In the genomic region with DNA sequence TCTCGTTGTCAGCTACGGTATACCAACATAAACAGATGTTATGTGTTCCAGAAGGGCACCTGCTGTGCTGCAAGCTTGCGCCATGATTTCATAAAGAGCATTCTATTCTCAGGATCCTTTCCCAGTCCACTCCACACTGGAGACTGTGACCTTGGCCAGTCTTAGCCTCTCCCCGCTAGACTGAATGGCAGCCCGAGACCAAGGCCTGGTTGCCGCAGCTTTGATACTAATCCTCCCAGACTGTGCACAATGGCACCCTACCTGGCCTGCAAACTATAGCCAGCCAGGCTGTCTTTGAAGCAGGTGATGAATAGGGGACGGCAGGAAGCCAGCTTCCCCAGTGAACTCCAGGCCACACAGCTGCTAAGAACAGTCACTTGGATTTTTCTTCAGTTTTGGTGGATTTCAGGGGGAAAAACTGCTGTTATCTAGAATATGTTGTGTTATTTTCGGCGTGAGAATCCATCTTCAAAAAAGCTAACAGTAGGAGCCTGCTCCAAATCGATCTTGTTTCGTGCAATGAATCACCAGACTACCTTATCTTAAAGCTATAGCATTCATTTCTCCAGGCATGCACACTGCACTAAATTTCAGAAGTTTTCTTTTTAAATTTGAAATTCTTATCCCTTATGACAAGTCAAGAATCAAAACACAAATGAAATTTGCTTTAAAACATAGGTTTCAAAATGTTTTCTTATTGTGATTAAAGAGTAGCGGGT, we compare ENCODE assay signal across 2 cellular contexts.
TF ChIP-seq lines count a peak whose summit lies in the region.

No MANE protein-coding gene starts in this region.

TF ChIP-seq in A549, 52 proteins besides CTCF, POLR2A, EP300 and RAD21:
- TF ChIP-seq NPAS2 (CRISPR knock-in tag; IDR thresholded peaks at IDR 0.05; ENCODE audit: borderline replicate concordance) (no peak), ZC3H11A (IDR thresholded peaks at IDR 0.05) (no peak), MAFK (IDR thresholded peaks at IDR 0.05; ENCODE audit: partially characterized antibody) (no peak), EHMT2 (IDR thresholded peaks at IDR 0.05; ENCODE audit: low read depth) (no peak), HOXB5 (CRISPR knock-in tag; IDR thresholded peaks at IDR 0.05) (no peak), HEYL (CRISPR knock-in tag; IDR thresholded peaks at IDR 0.05) (no peak), SMC3 (IDR thresholded peaks at IDR 0.05) (no peak), HOXA7 (CRISPR knock-in tag; IDR thresholded peaks at IDR 0.05) (no peak), TFCP2L1 (CRISPR knock-in tag; IDR thresholded peaks at IDR 0.05) (no peak), E2F6 (IDR thresholded peaks at IDR 0.05; ENCODE audit: borderline replicate concordance, low read depth) (no peak), FOXS1 (CRISPR knock-in tag; IDR thresholded peaks at IDR 0.05) (no peak)
- TF ChIP-seq, protein P1, sequence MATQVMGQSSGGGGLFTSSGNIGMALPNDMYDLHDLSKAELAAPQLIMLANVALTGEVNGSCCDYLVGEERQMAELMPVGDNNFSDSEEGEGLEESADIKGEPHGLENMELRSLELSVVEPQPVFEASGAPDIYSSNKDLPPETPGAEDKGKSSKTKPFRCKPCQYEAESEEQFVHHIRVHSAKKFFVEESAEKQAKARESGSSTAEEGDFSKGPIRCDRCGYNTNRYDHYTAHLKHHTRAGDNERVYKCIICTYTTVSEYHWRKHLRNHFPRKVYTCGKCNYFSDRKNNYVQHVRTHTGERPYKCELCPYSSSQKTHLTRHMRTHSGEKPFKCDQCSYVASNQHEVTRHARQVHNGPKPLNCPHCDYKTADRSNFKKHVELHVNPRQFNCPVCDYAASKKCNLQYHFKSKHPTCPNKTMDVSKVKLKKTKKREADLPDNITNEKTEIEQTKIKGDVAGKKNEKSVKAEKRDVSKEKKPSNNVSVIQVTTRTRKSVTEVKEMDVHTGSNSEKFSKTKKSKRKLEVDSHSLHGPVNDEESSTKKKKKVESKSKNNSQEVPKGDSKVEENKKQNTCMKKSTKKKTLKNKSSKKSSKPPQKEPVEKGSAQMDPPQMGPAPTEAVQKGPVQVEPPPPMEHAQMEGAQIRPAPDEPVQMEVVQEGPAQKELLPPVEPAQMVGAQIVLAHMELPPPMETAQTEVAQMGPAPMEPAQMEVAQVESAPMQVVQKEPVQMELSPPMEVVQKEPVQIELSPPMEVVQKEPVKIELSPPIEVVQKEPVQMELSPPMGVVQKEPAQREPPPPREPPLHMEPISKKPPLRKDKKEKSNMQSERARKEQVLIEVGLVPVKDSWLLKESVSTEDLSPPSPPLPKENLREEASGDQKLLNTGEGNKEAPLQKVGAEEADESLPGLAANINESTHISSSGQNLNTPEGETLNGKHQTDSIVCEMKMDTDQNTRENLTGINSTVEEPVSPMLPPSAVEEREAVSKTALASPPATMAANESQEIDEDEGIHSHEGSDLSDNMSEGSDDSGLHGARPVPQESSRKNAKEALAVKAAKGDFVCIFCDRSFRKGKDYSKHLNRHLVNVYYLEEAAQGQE (IDR thresholded peaks at IDR 0.05), result no peak
- TF ChIP-seq, protein P2, sequence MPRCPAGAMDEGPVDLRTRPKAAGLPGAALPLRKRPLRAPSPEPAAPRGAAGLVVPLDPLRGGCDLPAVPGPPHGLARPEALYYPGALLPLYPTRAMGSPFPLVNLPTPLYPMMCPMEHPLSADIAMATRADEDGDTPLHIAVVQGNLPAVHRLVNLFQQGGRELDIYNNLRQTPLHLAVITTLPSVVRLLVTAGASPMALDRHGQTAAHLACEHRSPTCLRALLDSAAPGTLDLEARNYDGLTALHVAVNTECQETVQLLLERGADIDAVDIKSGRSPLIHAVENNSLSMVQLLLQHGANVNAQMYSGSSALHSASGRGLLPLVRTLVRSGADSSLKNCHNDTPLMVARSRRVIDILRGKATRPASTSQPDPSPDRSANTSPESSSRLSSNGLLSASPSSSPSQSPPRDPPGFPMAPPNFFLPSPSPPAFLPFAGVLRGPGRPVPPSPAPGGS (IDR thresholded peaks at IDR 0.05), result no peak
- TF ChIP-seq, protein P3, sequence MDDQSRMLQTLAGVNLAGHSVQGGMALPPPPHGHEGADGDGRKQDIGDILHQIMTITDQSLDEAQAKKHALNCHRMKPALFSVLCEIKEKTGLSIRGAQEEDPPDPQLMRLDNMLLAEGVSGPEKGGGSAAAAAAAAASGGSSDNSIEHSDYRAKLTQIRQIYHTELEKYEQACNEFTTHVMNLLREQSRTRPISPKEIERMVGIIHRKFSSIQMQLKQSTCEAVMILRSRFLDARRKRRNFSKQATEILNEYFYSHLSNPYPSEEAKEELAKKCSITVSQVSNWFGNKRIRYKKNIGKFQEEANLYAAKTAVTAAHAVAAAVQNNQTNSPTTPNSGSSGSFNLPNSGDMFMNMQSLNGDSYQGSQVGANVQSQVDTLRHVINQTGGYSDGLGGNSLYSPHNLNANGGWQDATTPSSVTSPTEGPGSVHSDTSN (IDR thresholded peaks at IDR 0.05), result no peak
TF ChIP-seq in A549: peak in this region for 0.

TF ChIP-seq in WTC11, 78 proteins besides CTCF, POLR2A, EP300 and RAD21:
- TF ChIP-seq IRF2 (CRISPR knock-in tag; IDR thresholded peaks at IDR 0.05; ENCODE audit: borderline replicate concordance, low read depth) (no peak), ZNF423 (CRISPR knock-in tag; IDR thresholded peaks at IDR 0.05) (peak; percentile 55; the same call in 1 of the 2 replicates), SP1 (CRISPR knock-in tag; conservative IDR thresholded peaks at IDR 0.05) (no peak), TCF7 (CRISPR knock-in tag; IDR thresholded peaks at IDR 0.05; ENCODE audit: low read depth) (no peak), ZNF121 (CRISPR knock-in tag; IDR thresholded peaks at IDR 0.05) (peak; percentile 37; the same call in 1 of the 2 replicates), NFATC4 (CRISPR knock-in tag; IDR thresholded peaks at IDR 0.05) (no peak), ZNF317 (CRISPR knock-in tag; IDR thresholded peaks at IDR 0.05; ENCODE audit: borderline replicate concordance, low read depth) (no peak)
- TF ChIP-seq, protein P4, sequence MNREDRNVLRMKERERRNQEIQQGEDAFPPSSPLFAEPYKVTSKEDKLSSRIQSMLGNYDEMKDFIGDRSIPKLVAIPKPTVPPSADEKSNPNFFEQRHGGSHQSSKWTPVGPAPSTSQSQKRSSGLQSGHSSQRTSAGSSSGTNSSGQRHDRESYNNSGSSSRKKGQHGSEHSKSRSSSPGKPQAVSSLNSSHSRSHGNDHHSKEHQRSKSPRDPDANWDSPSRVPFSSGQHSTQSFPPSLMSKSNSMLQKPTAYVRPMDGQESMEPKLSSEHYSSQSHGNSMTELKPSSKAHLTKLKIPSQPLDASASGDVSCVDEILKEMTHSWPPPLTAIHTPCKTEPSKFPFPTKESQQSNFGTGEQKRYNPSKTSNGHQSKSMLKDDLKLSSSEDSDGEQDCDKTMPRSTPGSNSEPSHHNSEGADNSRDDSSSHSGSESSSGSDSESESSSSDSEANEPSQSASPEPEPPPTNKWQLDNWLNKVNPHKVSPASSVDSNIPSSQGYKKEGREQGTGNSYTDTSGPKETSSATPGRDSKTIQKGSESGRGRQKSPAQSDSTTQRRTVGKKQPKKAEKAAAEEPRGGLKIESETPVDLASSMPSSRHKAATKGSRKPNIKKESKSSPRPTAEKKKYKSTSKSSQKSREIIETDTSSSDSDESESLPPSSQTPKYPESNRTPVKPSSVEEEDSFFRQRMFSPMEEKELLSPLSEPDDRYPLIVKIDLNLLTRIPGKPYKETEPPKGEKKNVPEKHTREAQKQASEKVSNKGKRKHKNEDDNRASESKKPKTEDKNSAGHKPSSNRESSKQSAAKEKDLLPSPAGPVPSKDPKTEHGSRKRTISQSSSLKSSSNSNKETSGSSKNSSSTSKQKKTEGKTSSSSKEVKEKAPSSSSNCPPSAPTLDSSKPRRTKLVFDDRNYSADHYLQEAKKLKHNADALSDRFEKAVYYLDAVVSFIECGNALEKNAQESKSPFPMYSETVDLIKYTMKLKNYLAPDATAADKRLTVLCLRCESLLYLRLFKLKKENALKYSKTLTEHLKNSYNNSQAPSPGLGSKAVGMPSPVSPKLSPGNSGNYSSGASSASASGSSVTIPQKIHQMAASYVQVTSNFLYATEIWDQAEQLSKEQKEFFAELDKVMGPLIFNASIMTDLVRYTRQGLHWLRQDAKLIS (CRISPR knock-in tag; IDR thresholded peaks at IDR 0.05; ENCODE audit: borderline replicate concordance), result no peak
- TF ChIP-seq, protein P5, sequence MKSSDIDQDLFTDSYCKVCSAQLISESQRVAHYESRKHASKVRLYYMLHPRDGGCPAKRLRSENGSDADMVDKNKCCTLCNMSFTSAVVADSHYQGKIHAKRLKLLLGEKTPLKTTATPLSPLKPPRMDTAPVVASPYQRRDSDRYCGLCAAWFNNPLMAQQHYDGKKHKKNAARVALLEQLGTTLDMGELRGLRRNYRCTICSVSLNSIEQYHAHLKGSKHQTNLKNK (CRISPR knock-in tag; IDR thresholded peaks at IDR 0.05), result no peak
